ENCODE assay signal across 11 cellular contexts in the genomic region with DNA sequence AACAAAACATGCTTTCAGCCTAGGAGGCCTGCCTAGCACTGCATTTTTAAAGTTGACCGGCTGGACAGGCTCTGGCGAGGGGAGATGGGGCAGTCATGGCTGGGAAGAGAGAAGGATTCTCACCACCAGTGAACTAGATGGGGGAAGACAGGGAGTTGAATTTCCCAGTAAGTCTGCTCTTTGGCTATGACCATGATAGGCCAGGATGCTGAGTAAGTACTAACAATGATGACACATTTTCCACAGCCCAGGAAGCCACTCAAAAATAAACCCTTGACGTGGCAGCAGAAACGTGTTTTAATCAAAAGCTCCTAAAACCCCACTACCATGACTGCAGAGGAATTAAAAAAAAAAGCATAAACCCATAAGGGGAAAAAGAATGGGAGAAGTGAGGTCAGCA. TPM values are rescaled to one million over a fixed set of nuclear protein-coding genes. Genes with fewer than 3 reads are reported as not detected.
DNase-seq lines count a peak whose midpoint lies in the region; ATAC-seq, FAIRE-seq and TF ChIP-seq lines count a peak whose summit lies in the region.
"Had no signal": no experiment of that assay in that cellular context is flagged by ENCODE, and none has a peak within 500 bp of the region (broad histone marks: within the 10 kb centered on the region; RNA-seq: fewer than 3 reads in every experiment).

No MANE protein-coding gene starts in this region.

- peak; percentile 43 for FAIRE-seq in endothelial cell of umbilical vein (lab: Jason Lieb, UNC)

- H3K4me1 ChIP-seq in endothelial cell of umbilical vein (ENCODE audit: control insufficient read depth, extremely low read depth, insufficient read depth, low read length), result peaks cover 53% of the 10 kb centered on the region

- no peak overlapping the region for H3K9ac ChIP-seq in endothelial cell of umbilical vein (replicated peaks; ENCODE audit: extremely low read depth, insufficient read depth, low read length)

- H3K4me1 Mint-ChIP-seq in neural crest cell, result peaks cover 61% of the 10 kb centered on the region

- no peaks in the 10 kb centered on the region for H3K9me3 Mint-ChIP-seq in neural crest cell
- H3K9me3 Mint-ChIP-seq: T-cell had no signal

- peaks cover 54% of the 10 kb centered on the region for H3K79me2 ChIP-seq in endothelial cell of umbilical vein (ENCODE audit: control insufficient read depth, insufficient read depth, low read length)

- H3K27ac ChIP-seq in AG04450 (ENCODE audit: low read depth, low read length) (peak overlapping the region; percentile 98), endothelial cell of umbilical vein (ENCODE audit: insufficient read depth, low read depth, low read length) (peak overlapping the region; percentile 50), WERI-Rb-1 (no peak overlapping the region)

- no TSS peak for BruUV-seq in endothelial cell of umbilical vein (replicated peaks; lab: Mats Ljungman, UMichigan)

- intact Hi-C loops in endothelial cell of umbilical vein (cut with micrococcal nuclease), result loop anchor here (1.0 kb wide), 1 partner anchor 10 kb away; no protein-coding TSS in a partner anchor

- H3K9me3 ChIP-seq in AG04450 (ENCODE audit: control insufficient read depth, insufficient read depth, low read length) (no peaks in the 10 kb centered on the region), endothelial cell of umbilical vein (replicated peaks; ENCODE audit: control insufficient read depth, insufficient read depth, low read length) (no peaks in the 10 kb centered on the region), WERI-Rb-1 (ENCODE audit: severe bottlenecking) (no peaks in the 10 kb centered on the region)

- no peak for TF ChIP-seq CTCF in AG04450 (IDR thresholded peaks at IDR 0.05; ENCODE audit: low read depth, low read length)
- TF ChIP-seq CTCF in endothelial cell of umbilical vein (IDR thresholded peaks at IDR 0.05; ENCODE audit: extremely low read depth in 1 of 2, insufficient read depth in 1 of 2, low read depth in 1 of 2, low read length in 2 of 2), result no peak
- no peak for TF ChIP-seq CTCF in neural crest cell (conservative IDR thresholded peaks at IDR 0.05)
- no peak for TF ChIP-seq CTCF in WERI-Rb-1 (IDR thresholded peaks at IDR 0.05; ENCODE audit: low read depth, low read length)

- H3K4me3 ChIP-seq in AG04450 (ENCODE audit: low read depth, low read length) (no peak overlapping the region), endothelial cell of umbilical vein (replicated peaks in 1 of 3; ENCODE audit: insufficient read depth in 1 of 3, low read depth in 1 of 3, low read length in 3 of 3) (no peak overlapping the region), WERI-Rb-1 (ENCODE audit: low read depth, low read length) (no peak overlapping the region)

- H2AFZ ChIP-seq in endothelial cell of umbilical vein (ENCODE audit: low read depth, low read length), result no peak overlapping the region

- TF ChIP-seq POLR2A in endothelial cell of umbilical vein (IDR thresholded peaks at IDR 0.05; ENCODE audit: low read depth, low read length), result no peak

- POLR2A ChIA-PET in AG04450 (lab: Yijun Ruan, JAX) (interaction anchor here (0.9 kb wide), 1 partner anchor 15 kb away, joined by 8 read pairs; no protein-coding TSS in a partner anchor), endothelial cell of umbilical vein (lab: Charles Lee) (no interaction called here)

- peaks cover 11% of the 10 kb centered on the region for H3K36me3 Mint-ChIP-seq in neural crest cell (ENCODE audit: low read depth)

- peaks cover 22 to 45% of the 10 kb centered on the region in 2 experiments for H3K36me3 ChIP-seq in endothelial cell of umbilical vein (ENCODE audit: control insufficient read depth in 2 of 2, extremely low read depth in 1 of 2, insufficient read depth in 2 of 2, low read length in 2 of 2)
- H3K36me3 ChIP-seq in WERI-Rb-1, result peaks cover 51% of the 10 kb centered on the region

- DNase-seq in AG04450 (ENCODE audit: low read depth, low spot score) (peak; percentile 45), MV-4-11 (lab: John Stamatoyannopoulos, UW) (peak; percentile 1), endothelial cell of umbilical vein (ENCODE audit: low read depth, low spot score) (peak; percentile 59), neural crest cell (ENCODE audit: low read depth, low spot score) (no peak), WERI-Rb-1 (no peak), C1 segment of cervical spinal cord (lab: John Stamatoyannopoulos, UW) (no peak), NCI-H187 treated with DMSO at 0.1 percent for 48 hours (lab: John Stamatoyannopoulos, UW) (no peak)
- DNase-seq: NCI-H2171; stimulated activated CD4-positive, alpha-beta T cell treated with anti-CD3 and anti-CD28 coated beads, Interleukin-2, amount 100 ng/mL, for 48 hours; T-cell had no signal

- H3K9me1 ChIP-seq in endothelial cell of umbilical vein (replicated peaks; ENCODE audit: control insufficient read depth, extremely low read depth, insufficient read depth, low read length), result no peaks in the 10 kb centered on the region

- H4K20me1 ChIP-seq in endothelial cell of umbilical vein (replicated peaks; ENCODE audit: control insufficient read depth, extremely low read depth, insufficient read depth, low read length), result no peaks in the 10 kb centered on the region

- no peaks in the 10 kb centered on the region for H3K27me3 Mint-ChIP-seq in neural crest cell (ENCODE audit: low read depth)
- H3K27me3 Mint-ChIP-seq: T-cell had no signal

- dilution Hi-C loops in endothelial cell of umbilical vein (cut with MboI; ENCODE audit: extremely low pct_ligation_motif_present, low sequenced_read_pairs), result no loop called here

- peak overlapping the region; percentile 27 for H3K4me2 ChIP-seq in endothelial cell of umbilical vein (ENCODE audit: insufficient read depth, low read length)

- H3K27ac Mint-ChIP-seq in neural crest cell (ENCODE audit: unreplicated experiment), result peak overlapping the region; percentile 94
- H3K27ac Mint-ChIP-seq: T-cell had no signal

- no peak for ATAC-seq in HG03045 (IDR thresholded peaks at IDR 0.05; ENCODE audit: unreplicated experiment)
- ATAC-seq: T-cell had no signal

- CTCF ChIA-PET in AG04450 (lab: Charles Lee) (interaction anchor here (1.8 to 2.1 kb wide), 2 partner anchors 25 to 30 kb away, joined by 11 read pairs; no protein-coding TSS in a partner anchor), endothelial cell of umbilical vein (lab: Charles Lee) (interaction anchor here (0.8 to 2.2 kb wide), 5 partner anchors 8 to 30 kb away, joined by 3 to 10 read pairs (median 6); no protein-coding TSS in a partner anchor)

- H3K4me3 Mint-ChIP-seq in neural crest cell, result peak overlapping the region; percentile 70
- H3K4me3 Mint-ChIP-seq: T-cell had no signal

- H3K27me3 ChIP-seq in AG04450 (ENCODE audit: control insufficient read depth, insufficient read depth, low read length), result no peaks in the 10 kb centered on the region
- H3K27me3 ChIP-seq in endothelial cell of umbilical vein (ENCODE audit: control insufficient read depth in 2 of 2, insufficient read depth in 2 of 2, low read length in 2 of 2), result no peaks in the 10 kb centered on the region
- no peaks in the 10 kb centered on the region for H3K27me3 ChIP-seq in WERI-Rb-1 (ENCODE audit: insufficient read depth, low read depth, severe bottlenecking)

TF ChIP-seq in endothelial cell of umbilical vein, 7 proteins besides CTCF, POLR2A, EP300 and RAD21:
- no peak for TF ChIP-seq EZH2 (IDR thresholded peaks at IDR 0.05; ENCODE audit: borderline replicate concordance, low read depth, low read length, severe bottlenecking)
- TF ChIP-seq POLR2AphosphoS5 (IDR thresholded peaks at IDR 0.05; ENCODE audit: insufficient read depth, low read depth, low read length), result no peak
- no peak for TF ChIP-seq MYC (IDR thresholded peaks at IDR 0.05; ENCODE audit: low read depth, low read length)
- peak; percentile 36 for TF ChIP-seq JUN (IDR thresholded peaks at IDR 0.05; ENCODE audit: borderline replicate concordance, insufficient read depth, insufficient read length, low read depth)
- TF ChIP-seq FOS (IDR thresholded peaks at IDR 0.05; ENCODE audit: borderline replicate concordance, insufficient read depth, low read length), result peak; percentile 48
- no peak for TF ChIP-seq GATA2 (IDR thresholded peaks at IDR 0.05; ENCODE audit: insufficient read depth, insufficient read length, low read depth, low read length)
- TF ChIP-seq MAX (IDR thresholded peaks at IDR 0.05; ENCODE audit: insufficient read depth, insufficient read length), result no peak

RNA-seq across cellular contexts. Expression of gene KCTD10, which starts 19.0 kb away (rescaled TPM):
- polyA plus RNA-seq in AG04450 (2011; rRNA removed) (119 and 128 TPM in 2 replicates), endothelial cell of umbilical vein (105 and 112 TPM in 2 replicates)
- polyA minus RNA-seq in AG04450 (2011; rRNA and poly(A)+ RNA removed), result 297 and 364 TPM in 2 replicates
- total RNA-seq in endothelial cell of umbilical vein (92.8 and 101 TPM in 2 replicates), neural crest cell (58.4 and 66.4 TPM in 2 replicates)
- 69.4 and 77.1 TPM in 2 replicates for polyA plus RNA-seq in endothelial cell of umbilical vein (2011; cell fraction: cytosol; rRNA removed)
- polyA plus RNA-seq in endothelial cell of umbilical vein (2011; cell fraction: nucleus; rRNA removed), result 129 and 139 TPM in 2 replicates
- 61.2 and 64.9 TPM in 2 replicates for polyA plus RNA-seq in endothelial cell of umbilical vein (2012)
- polyA minus RNA-seq in endothelial cell of umbilical vein, result 301 and 328 TPM in 2 replicates
- 24.1 TPM for polyA minus RNA-seq in endothelial cell of umbilical vein (2011; cell fraction: cytosol; rRNA and poly(A)+ RNA removed)
- 140 and 147 TPM in 2 replicates for polyA minus RNA-seq in endothelial cell of umbilical vein (2011; cell fraction: nucleus; rRNA and poly(A)+ RNA removed)

RNA-seq across cellular contexts. Expression of gene UBE3B, which starts 19.3 kb away (rescaled TPM):
- 40.5 and 42.8 TPM in 2 replicates for polyA plus RNA-seq in AG04450 (2011; rRNA removed)
- 78.1 and 83.4 TPM in 2 replicates for polyA minus RNA-seq in AG04450 (2011; rRNA and poly(A)+ RNA removed)
- 32.7 and 40.8 TPM in 2 replicates for total RNA-seq in endothelial cell of umbilical vein
- polyA plus RNA-seq in endothelial cell of umbilical vein, result 23.8 and 24.9 TPM in 2 replicates
- 21.9 and 25.3 TPM in 2 replicates for polyA plus RNA-seq in endothelial cell of umbilical vein (2011; cell fraction: cytosol; rRNA removed)
- 63.7 and 64.5 TPM in 2 replicates for polyA plus RNA-seq in endothelial cell of umbilical vein (2011; cell fraction: nucleus; rRNA removed)
- polyA plus RNA-seq in endothelial cell of umbilical vein (2012), result 22.6 and 22.7 TPM in 2 replicates
- polyA minus RNA-seq in endothelial cell of umbilical vein, result 70.4 and 81.6 TPM in 2 replicates
- 14.2 TPM for polyA minus RNA-seq in endothelial cell of umbilical vein (2011; cell fraction: cytosol; rRNA and poly(A)+ RNA removed)
- polyA minus RNA-seq in endothelial cell of umbilical vein (2011; cell fraction: nucleus; rRNA and poly(A)+ RNA removed), result 35.0 and 48.9 TPM in 2 replicates
- total RNA-seq in neural crest cell, result 35.9 and 38.7 TPM in 2 replicates

Comparison
In these comparisons a context has a peak if more than half of its experiments do, and no peak if none do; other contexts are left out.
1. DNase-seq: peak in AG04450 (single experiment), MV-4-11 (single experiment) and endothelial cell of umbilical vein (single experiment); none in neural crest cell (single experiment), WERI-Rb-1 (single experiment), C1 segment of cervical spinal cord (0 of 14) and NCI-H187 treated with DMSO at 0.1 percent for 48 hours (single experiment).